27 cellular contexts compared by ENCODE assay signal in genomic region chr14:54369343-54369742, GRCh38.
"Had no signal": no experiment of that assay in that cellular context is flagged by ENCODE, and none has a peak within 500 bp of the region (broad histone marks: within the 10 kb centered on the region; RNA-seq: fewer than 3 reads in every experiment).

No MANE protein-coding gene starts in this region.

- H3K27me3 Mint-ChIP-seq: activated naive CD8-positive, alpha-beta T cell treated with anti-CD3 and anti-CD28 coated beads for 36 hours; brain had no signal

- H3K9me3 Mint-ChIP-seq: activated CD4-positive, alpha-beta memory T cell treated with anti-CD3 and anti-CD28 coated beads for 36 hours; activated CD4-positive, alpha-beta T cell treated with anti-CD3 and anti-CD28 coated beads, Interleukin-2, amount 10 ng/mL, durations not matched to agents 7 days and 5 days; activated naive CD8-positive, alpha-beta T cell treated with anti-CD3 and anti-CD28 coated beads for 36 hours; activated T-cell treated with anti-CD3 and anti-CD28 coated beads, Interleukin-2, amount 50 U/mL, for 4 hours; T-helper 1 cell treated with Interleukin-12 subunit alpha and Interleukin-12 subunit beta and Interleukin-4 antibody, amounts not matched to agents 30 μg/mL and 1 μg/mL, for 36 hours; T-helper 2 cell treated with Interferon-gamma antibody and Interleukin-4, amounts not matched to agents 5 μg/mL and 100 μg/mL, for 36 hours; WTC11 had no signal

- H3K36me3 ChIP-seq: SJCRH30 had no signal

- H3K27ac Mint-ChIP-seq: activated CD4-positive, alpha-beta memory T cell treated with anti-CD3 and anti-CD28 coated beads for 36 hours; activated CD4-positive, alpha-beta T cell treated with anti-CD3 and anti-CD28 coated beads for 36 hours; activated CD4-positive, alpha-beta T cell treated with anti-CD3 and anti-CD28 coated beads, Interleukin-2, amount 10 ng/mL, durations not matched to agents 7 days and 5 days; activated naive CD8-positive, alpha-beta T cell treated with anti-CD3 and anti-CD28 coated beads for 36 hours; T-helper 1 cell treated with Interleukin-12 subunit alpha and Interleukin-12 subunit beta and Interleukin-4 antibody, amounts not matched to agents 30 μg/mL and 1 μg/mL, for 36 hours had no signal

- H3K27ac ChIP-seq: SJCRH30, SK-N-MC had no signal

- DNase-seq: activated CD4-positive, alpha-beta memory T cell treated with anti-CD3 and anti-CD28 coated beads for 36 hours; activated CD4-positive, alpha-beta T cell treated with anti-CD3 and anti-CD28 coated beads for 36 hours; activated CD4-positive, alpha-beta T cell treated with anti-CD3 and anti-CD28 coated beads, Interleukin-2, amount 10 ng/mL, durations not matched to agents 7 days and 5 days; activated CD8-positive, alpha-beta memory T cell treated with anti-CD3 and anti-CD28 coated beads, Interleukin-2, amount 50 U/mL, for 4 hours; activated effector memory CD4-positive, alpha-beta T cell treated with Interleukin-2 at 50 U/mL for 16 hours; activated naive CD4-positive, alpha-beta T cell; activated naive CD4-positive, alpha-beta T cell treated with anti-CD3 and anti-CD28 coated beads, Interleukin-2, amount 50 U/mL, for 16 hours; activated naive CD8-positive, alpha-beta T cell treated with anti-CD3 and anti-CD28 coated beads for 36 hours; activated T-cell treated with anti-CD3 and anti-CD28 coated beads for 4 hours; activated T-cell treated with anti-CD3 and anti-CD28 coated beads, Interleukin-2, amount 50 U/mL, for 4 hours; caudate nucleus; cerebellar nuclear complex; MM.1S; MV-4-11; NCI-H1092; NCI-H1436 treated with DMSO at 0.1 percent for 48 hours; NCI-H1694 treated with DMSO at 0.1 percent for 48 hours; NCI-H2029; NCI-H345; NCI-H524 treated with DMSO at 0.1 percent for 48 hours; SHP77; SJCRH30 had no signal

- H3K4me1 Mint-ChIP-seq: activated CD4-positive, alpha-beta T cell treated with anti-CD3 and anti-CD28 coated beads for 36 hours; activated CD4-positive, alpha-beta T cell treated with anti-CD3 and anti-CD28 coated beads, Interleukin-2, amount 10 ng/mL, durations not matched to agents 7 days and 5 days; activated naive CD8-positive, alpha-beta T cell treated with anti-CD3 and anti-CD28 coated beads for 36 hours had no signal

- H3K4me3 ChIP-seq: SJCRH30, SK-N-MC had no signal

- H3K36me3 Mint-ChIP-seq: activated CD4-positive, alpha-beta memory T cell treated with anti-CD3 and anti-CD28 coated beads for 36 hours; activated naive CD8-positive, alpha-beta T cell treated with anti-CD3 and anti-CD28 coated beads for 36 hours; brain; WTC11 had no signal

- H3K4me3 Mint-ChIP-seq: activated CD4-positive, alpha-beta memory T cell treated with anti-CD3 and anti-CD28 coated beads for 36 hours; activated CD4-positive, alpha-beta T cell treated with anti-CD3 and anti-CD28 coated beads for 36 hours; activated CD4-positive, alpha-beta T cell treated with anti-CD3 and anti-CD28 coated beads, Interleukin-2, amount 10 ng/mL, durations not matched to agents 7 days and 5 days; activated naive CD8-positive, alpha-beta T cell treated with anti-CD3 and anti-CD28 coated beads for 36 hours; activated T-cell treated with anti-CD3 and anti-CD28 coated beads, Interleukin-2, amount 50 U/mL, for 4 hours; brain; T-helper 1 cell treated with Interleukin-12 subunit alpha and Interleukin-12 subunit beta and Interleukin-4 antibody, amounts not matched to agents 30 μg/mL and 1 μg/mL, for 36 hours; WTC11 had no signal

- H3K4me1 ChIP-seq: SJCRH30 had no signal

- H3K9me3 ChIP-seq: SJCRH30 had no signal

- H3K27me3 ChIP-seq: SJCRH30 had no signal
